Comparison of ENCODE assay signal across 8 cellular contexts in genomic region chr20:6122873-6123649, GRCh38. TPM values are rescaled to one million over a fixed set of nuclear protein-coding genes. Genes with fewer than 3 reads are reported as not detected.
DNase-seq lines count a peak whose midpoint lies in the region; ATAC-seq, FAIRE-seq and TF ChIP-seq lines count a peak whose summit lies in the region.

TSS of gene FERMT1 (minus strand) at chr20:6123030. CDS start at chr20:6119554, 3,476 bp downstream.

- CTCF ChIA-PET in Caco-2 (lab: Charles Lee) (interaction anchor here (1.2 kb wide), 1 partner anchor 49 kb away, joined by 3 read pairs; no protein-coding TSS in a partner anchor), H1 (lab: Charles Lee; ENCODE audit: partially characterized antibody) (interaction anchor here (1.7 kb wide), 1 partner anchor 16 kb away, joined by 5 read pairs; no protein-coding TSS in a partner anchor)

- H4K5ac ChIP-seq in H1 (ENCODE audit: insufficient read length, low read depth, low read length): peak within 1 kb of the TSS; percentile 62

- H3K9ac ChIP-seq in MM.1S (ENCODE audit: low read length): peak within 1 kb of the TSS; percentile 67
- peak within 1 kb of the TSS in 3 of 4 experiments; percentile 38 to 44 (median 39); a peak in 5 of 7 replicates for H3K9ac ChIP-seq in H1 (replicated peaks in 1 of 4; ENCODE audit: extremely low read depth in 1 of 4, low read depth in 3 of 4, low read length in 3 of 4)

- peak within 1 kb of the TSS; percentile 75 for H3K18ac ChIP-seq in H1 (ENCODE audit: extremely low read depth, low read length)

- H3K14ac ChIP-seq in H1 (ENCODE audit: insufficient read length): no peak within 1 kb of the TSS

- H2BK20ac ChIP-seq in H1 (ENCODE audit: low read length): peak within 1 kb of the TSS; percentile 13; the same call in 1 of the 2 replicates

- peaks cover 21% of the 10 kb centered on the region for H3F3A ChIP-seq in MM.1S (ENCODE audit: insufficient read depth, low read length)

- H3K27ac ChIP-seq in MM.1S (ENCODE audit: low read length): peak within 1 kb of the TSS; percentile 81
- no peak within 1 kb of the TSS for H3K27ac ChIP-seq in H1 (ENCODE audit: low read depth, low read length)

- H3K27me3 Mint-ChIP-seq in Caco-2 (ENCODE audit: insufficient read depth, unreplicated experiment): no peaks in the 10 kb centered on the region
- peaks cover 36% of the 10 kb centered on the region for H3K27me3 Mint-ChIP-seq in T-helper 2 cell treated with Interferon-gamma antibody and Interleukin-4, amounts not matched to agents 5 μg/mL and 100 μg/mL, for 36 hours (ENCODE audit: low read depth)
- H3K27me3 Mint-ChIP-seq in memory B cell: peaks cover 12% of the 10 kb centered on the region

- TF ChIP-seq RAD21 in H1 (IDR thresholded peaks at IDR 0.05 in 1 of 2, conservative IDR thresholded peaks at IDR 0.05 in 1 of 2; ENCODE audit: low read depth in 2 of 2, low read length in 2 of 2): no peak; a peak in 1 of 4 replicates

- H3K4me3 ChIP-seq in Caco-2 (ENCODE audit: low read depth, low read length) (peak within 1 kb of the TSS; percentile 48), MM.1S (ENCODE audit: low read length) (peak within 1 kb of the TSS; percentile 68), H1 (ENCODE audit: extremely low read depth in 1 of 4, insufficient read depth in 2 of 4, low read depth in 3 of 4, low read length in 4 of 4) (peak within 1 kb of the TSS; percentile 48 to 62 (median 49))

- H3K23ac ChIP-seq in H1 (ENCODE audit: insufficient read length): no peak within 1 kb of the TSS

- H3K4ac ChIP-seq in H1 (replicated peaks; ENCODE audit: insufficient read length, low read depth, low read length): peak within 1 kb of the TSS; percentile 48

- H2AFZ ChIP-seq in MM.1S (ENCODE audit: low read length) (peak within 1 kb of the TSS; percentile 90), H1 (ENCODE audit: low read length) (peak within 1 kb of the TSS; percentile 68)

- no peaks in the 10 kb centered on the region for H3K36me3 ChIP-seq in Caco-2 (ENCODE audit: control insufficient read depth, insufficient read depth, low read length)
- no peaks in the 10 kb centered on the region for H3K36me3 ChIP-seq in MM.1S (replicated peaks; ENCODE audit: insufficient read depth, low read length)
- peaks cover 0 to 2% (median 0%) of the 10 kb centered on the region in 4 experiments; a peak in 1 of 8 replicates for H3K36me3 ChIP-seq in H1 (ENCODE audit: control insufficient read depth in 2 of 4, insufficient read depth in 4 of 4, low read length in 3 of 4)

- TSS peak; percentile 88 for BruUV-seq in Caco-2 (replicated peaks; lab: Mats Ljungman, UMichigan)

- intact Hi-C loops in Caco-2 (cut with micrococcal nuclease; ENCODE audit: unreplicated experiment): loop anchor here (5.0 kb wide), 1 partner anchor 369 kb away; no protein-coding TSS in a partner anchor

- H4K91ac ChIP-seq in H1 (replicated peaks; ENCODE audit: insufficient read length, low read length): peak within 1 kb of the TSS; percentile 89

- TF ChIP-seq CTCF in Caco-2 (IDR thresholded peaks at IDR 0.05; ENCODE audit: insufficient read depth in 1 of 2, low read depth in 1 of 2, low read length in 1 of 2, severe bottlenecking in 1 of 2, unreplicated experiment in 1 of 2) (peak in 1 of 2 experiments; percentile 30), MM.1S (IDR thresholded peaks at IDR 0.05; ENCODE audit: low read length) (peak; percentile 46), H1 (IDR thresholded peaks at IDR 0.05; ENCODE audit: control extremely low read depth in 1 of 3, insufficient read depth in 1 of 3, low read depth in 1 of 3, low read length in 3 of 3) (peak in 2 of 3 experiments; percentile 27 to 29; a peak in 3 of 4 replicates)

- H3K9me2 ChIP-seq in MM.1S (replicated peaks; ENCODE audit: insufficient read depth, low read length): no peaks in the 10 kb centered on the region

- H2BK15ac ChIP-seq in H1 (ENCODE audit: low read length): peak within 1 kb of the TSS; percentile 49; the same call in 1 of the 2 replicates

- peak within 1 kb of the TSS; percentile 89 for H4K8ac ChIP-seq in H1 (ENCODE audit: extremely low read depth, insufficient read depth, low read length)

- no peak within 1 kb of the TSS for H2AK5ac ChIP-seq in H1 (ENCODE audit: low read depth, low read length)

- peak within 1 kb of the TSS; percentile 47 for H2BK120ac ChIP-seq in H1 (replicated peaks; ENCODE audit: low read depth, low read length)

- no peaks in the 10 kb centered on the region for H3K27me3 ChIP-seq in Caco-2 (replicated peaks; ENCODE audit: control insufficient read depth, insufficient read depth, low read length)
- no peaks in the 10 kb centered on the region for H3K27me3 ChIP-seq in MM.1S (replicated peaks; ENCODE audit: insufficient read depth, low read length)
- H3K27me3 ChIP-seq in H1 (replicated peaks in 1 of 4; ENCODE audit: control insufficient read depth in 3 of 4, extremely low read depth in 1 of 4, insufficient read depth in 3 of 4, low read length in 3 of 4): peaks cover 2 to 9% (median 7%) of the 10 kb centered on the region in 4 experiments; a peak in 5 of 7 replicates

- H3K36me3 Mint-ChIP-seq in Caco-2 (ENCODE audit: insufficient read depth, unreplicated experiment) (peaks cover 38% of the 10 kb centered on the region), memory B cell (no peaks in the 10 kb centered on the region)
- no peaks in the 10 kb centered on the region for H3K36me3 Mint-ChIP-seq in T-helper 2 cell treated with Interferon-gamma antibody and Interleukin-4, amounts not matched to agents 5 μg/mL and 100 μg/mL, for 36 hours (ENCODE audit: low read depth)

- POLR2A ChIA-PET in Caco-2 (lab: Charles Lee) (interaction anchor here (1.0 kb wide), 1 partner anchor 585 kb away, joined by 3 read pairs; no protein-coding TSS in a partner anchor), H1 (lab: Charles Lee; ENCODE audit: partially characterized antibody) (interaction anchor here (0.7 to 1.2 kb wide), 5 partner anchors 14 to 288 kb away, joined by 3 to 4 read pairs (median 3); no protein-coding TSS in a partner anchor)

- H3K4me1 Mint-ChIP-seq in Caco-2 (ENCODE audit: low read depth, unreplicated experiment) (peaks cover 23% of the 10 kb centered on the region), memory B cell (peaks cover 4% of the 10 kb centered on the region)
- H3K4me1 Mint-ChIP-seq in T-helper 2 cell treated with Interferon-gamma antibody and Interleukin-4, amounts not matched to agents 5 μg/mL and 100 μg/mL, for 36 hours (ENCODE audit: low read depth): peaks cover 9% of the 10 kb centered on the region

- peak within 1 kb of the TSS; percentile 92 for H3K27ac Mint-ChIP-seq in Caco-2 (ENCODE audit: unreplicated experiment)
- no peak within 1 kb of the TSS for H3K27ac Mint-ChIP-seq in T-helper 2 cell treated with Interferon-gamma antibody and Interleukin-4, amounts not matched to agents 5 μg/mL and 100 μg/mL, for 36 hours
- H3K27ac Mint-ChIP-seq in memory B cell: no peak within 1 kb of the TSS

- peak within 1 kb of the TSS; percentile 55; the same call in 1 of the 2 replicates for H2BK5ac ChIP-seq in H1 (ENCODE audit: low read depth, low read length)

- WGBS in H1 (ENCODE audit: extremely low coverage in 1 of 2, insufficient coverage in 1 of 2, insufficient read length in 1 of 2, insufficient replicate concordance in 2 of 2, low coverage in 1 of 2, low lambda C conversion rate in 2 of 2, missing lambda C conversion rate in 1 of 2), 2 experiments: 1% methylated on average over 47 of the region's 55 CpGs; no CpG with 5 or more reads in 1 of the 2 experiments

- H3K4me1 ChIP-seq in Caco-2 (peaks cover 27% of the 10 kb centered on the region), MM.1S (ENCODE audit: low read length) (peaks cover 14% of the 10 kb centered on the region), H1 (replicated peaks in 1 of 4; ENCODE audit: control insufficient read depth in 3 of 4, insufficient read depth in 4 of 4, low read length in 3 of 4) (peaks cover 1 to 15% (median 8%) of the 10 kb centered on the region in 4 experiments)

- TF ChIP-seq POLR2A in H1 (IDR thresholded peaks at IDR 0.05; ENCODE audit: control extremely low read depth in 1 of 2, low read depth in 2 of 2, low read length in 2 of 2): peak in 1 of 2 experiments; percentile 69; a peak in 2 of 3 replicates

- H3K4me3 Mint-ChIP-seq in Caco-2 (ENCODE audit: unreplicated experiment): peak within 1 kb of the TSS; percentile 84
- peak within 1 kb of the TSS; percentile 61 for H3K4me3 Mint-ChIP-seq in T-helper 2 cell treated with Interferon-gamma antibody and Interleukin-4, amounts not matched to agents 5 μg/mL and 100 μg/mL, for 36 hours
- peak within 1 kb of the TSS; percentile 27 for H3K4me3 Mint-ChIP-seq in memory B cell

- peak; percentile 63 for ATAC-seq in GM21447 (IDR thresholded peaks at IDR 0.05; ENCODE audit: unreplicated experiment)
- ATAC-seq in memory B cell (ENCODE audit: low read depth): peak; percentile 19
- peak; percentile 81 for ATAC-seq in stimulated activated naive CD8-positive, alpha-beta T cell treated with anti-CD3 and anti-CD28 coated beads, Interleukin-15, Interleukin-2, amounts not matched to agents 100 U/mL and 50 U/mL, for 24 hours
- no peak for ATAC-seq in HG03280 (IDR thresholded peaks at IDR 0.05; ENCODE audit: unreplicated experiment)

- no peak for TF ChIP-seq EP300 in H1 (IDR thresholded peaks at IDR 0.05; ENCODE audit: borderline replicate concordance in 1 of 2, low read depth in 2 of 2, low read length in 2 of 2)

- peak within 1 kb of the TSS; percentile 45; the same call in 1 of the 2 replicates for H2BK12ac ChIP-seq in H1 (ENCODE audit: low read depth, low read length)

- H3K23me2 ChIP-seq in H1 (ENCODE audit: low read depth, low read length): peaks cover 7% of the 10 kb centered on the region; the same call in 1 of the 2 replicates

- H3K9me3 ChIP-seq in Caco-2: no peaks in the 10 kb centered on the region
- no peaks in the 10 kb centered on the region for H3K9me3 ChIP-seq in MM.1S (replicated peaks; ENCODE audit: insufficient read depth, low read length)
- H3K9me3 ChIP-seq in H1 (ENCODE audit: insufficient read depth in 2 of 2, low read depth in 1 of 2, low read length in 1 of 2): no peaks in the 10 kb centered on the region

- peak within 1 kb of the TSS; percentile 78 for H3K56ac ChIP-seq in H1 (replicated peaks; ENCODE audit: insufficient read length, low read depth, low read length)

- H4K20me1 ChIP-seq in MM.1S (ENCODE audit: insufficient read depth, low read length): no peaks in the 10 kb centered on the region
- no peaks in the 10 kb centered on the region for H4K20me1 ChIP-seq in H1 (replicated peaks in 1 of 2; ENCODE audit: control insufficient read depth in 1 of 2, insufficient read depth in 2 of 2, low read length in 2 of 2)

- FAIRE-seq in H1 (lab: Jason Lieb, UNC): no peak

- H3K79me2 ChIP-seq in MM.1S (ENCODE audit: low read length) (peaks cover 15% of the 10 kb centered on the region), H1 (ENCODE audit: control insufficient read depth in 1 of 2, insufficient read depth in 2 of 2, low read length in 2 of 2) (no peaks in the 10 kb centered on the region)

- H3K9me3 Mint-ChIP-seq in Caco-2 (ENCODE audit: unreplicated experiment) (no peaks in the 10 kb centered on the region), memory B cell (no peaks in the 10 kb centered on the region)
- H3K9me3 Mint-ChIP-seq in T-helper 2 cell treated with Interferon-gamma antibody and Interleukin-4, amounts not matched to agents 5 μg/mL and 100 μg/mL, for 36 hours: no peaks in the 10 kb centered on the region

- H3K79me1 ChIP-seq in H1 (ENCODE audit: low read depth, low read length): no peaks in the 10 kb centered on the region

- H3K4me2 ChIP-seq in MM.1S (ENCODE audit: low read depth, low read length) (peak within 1 kb of the TSS; percentile 88), H1 (ENCODE audit: insufficient read depth in 1 of 2, low read depth in 2 of 2, low read length in 2 of 2) (peak within 1 kb of the TSS; percentile 91 to 97)

- peak; percentile 90 for DNase-seq in Caco-2
- peak; percentile 87 for DNase-seq in MM.1S
- DNase-seq in T-helper 2 cell treated with Interferon-gamma antibody and Interleukin-4, amounts not matched to agents 5 μg/mL and 100 μg/mL, for 36 hours (ENCODE audit: low spot score): peak; percentile 48
- DNase-seq in H1 (ENCODE audit: low read depth in 1 of 2, low spot score in 2 of 2): peak; percentile 61 to 82
- no peak for DNase-seq in memory B cell (ENCODE audit: low spot score in 2 of 2)
- DNase-seq in stimulated activated naive CD8-positive, alpha-beta T cell treated with anti-CD3 and anti-CD28 coated beads, Interleukin-15, Interleukin-2, amounts not matched to agents 100 U/mL and 50 U/mL, for 24 hours: peak; percentile 48

RNA-seq across cellular contexts. Expression of gene FERMT1, which starts in this region (rescaled TPM):
- total RNA-seq in Caco-2 (2022): 30.1 and 34.7 TPM in 2 replicates
- total RNA-seq in H1 (2021; fragmentation: NEBNext Ultra II Directional; extraction: Animal tissue kit (Norgen Biotek cat#: 25700)): 16.5 and 17.8 TPM in 2 replicates
- polyA plus RNA-seq in H1 (2011; rRNA removed): 4.2 and 4.5 TPM in 2 replicates
- polyA plus RNA-seq in H1 (2011; cell fraction: cytosol; rRNA removed): 4.8 TPM
- polyA plus RNA-seq in H1 (2011; cell fraction: nucleus; rRNA removed): 6.9 TPM
- 6.0 to 8.8 TPM (median 7.1 TPM) in 4 replicates for polyA plus RNA-seq in H1 (2012, experiment 1 of 2)
- polyA plus RNA-seq in H1 (2012, experiment 2 of 2): 1.7 TPM
- polyA plus RNA-seq in H1 (2013, experiment 1 of 2): 11.4 TPM
- 12.4 TPM for polyA plus RNA-seq in H1 (2013, experiment 2 of 2)
- 12.0 and 13.7 TPM in 2 replicates for polyA minus RNA-seq in H1 (2011; rRNA and poly(A)+ RNA removed)
- 4.2 TPM for polyA minus RNA-seq in H1 (2011; cell fraction: cytosol; rRNA and poly(A)+ RNA removed)
- 9.9 TPM for polyA minus RNA-seq in H1 (2011; cell fraction: nucleus; rRNA and poly(A)+ RNA removed)

Comparison
In these comparisons a context has a peak if more than half of its experiments do, and no peak if none do; other contexts are left out.
1. DNase-seq: peak in Caco-2 (2 of 2), MM.1S (single experiment), T-helper 2 cell treated with Interferon-gamma antibody and Interleukin-4, amounts not matched to agents 5 μg/mL and 100 μg/mL, for 36 hours (single experiment), H1 (2 of 2) and stimulated activated naive CD8-positive, alpha-beta T cell treated with anti-CD3 and anti-CD28 coated beads, Interleukin-15, Interleukin-2, amounts not matched to agents 100 U/mL and 50 U/mL, for 24 hours (single experiment); none in memory B cell (0 of 2).
2. H3K4me3 Mint-ChIP-seq: peak in every context shown above with its lines; median percentile 84 in Caco-2; 61 in T-helper 2 cell treated with Interferon-gamma antibody and Interleukin-4, amounts not matched to agents 5 μg/mL and 100 μg/mL, for 36 hours; 27 in memory B cell.
3. Peak in every context shown above with its lines, with median percentiles within 50 percentile points of each other: H3K4me3 ChIP-seq.